ENCODE assay signal across 20 cellular contexts in genomic region chrX:74270393-74270792, GRCh38. TPM values are rescaled to one million over a fixed set of nuclear protein-coding genes. Genes with fewer than 3 reads are reported as not detected.
DNase-seq lines count a peak whose midpoint lies in the region; ATAC-seq and TF ChIP-seq lines count a peak whose summit lies in the region.
"Had no signal": no experiment of that assay in that cellular context is flagged by ENCODE, and none has a peak within 500 bp of the region (broad histone marks: within the 10 kb centered on the region; RNA-seq: fewer than 3 reads in every experiment).

No MANE protein-coding gene starts in this region.

- H3K4me1 Mint-ChIP-seq in activated CD8-positive, alpha-beta memory T cell treated with anti-CD3 and anti-CD28 coated beads, Interleukin-2, amount 10 ng/mL, durations not matched to agents 7 days and 5 days: no peaks in the 10 kb centered on the region
- H3K4me1 Mint-ChIP-seq in WTC11: peaks cover 37% of the 10 kb centered on the region

- no peak for ATAC-seq in activated CD8-positive, alpha-beta memory T cell treated with anti-CD3 and anti-CD28 coated beads, Interleukin-2, amount 10 ng/mL, durations not matched to agents 7 days and 5 days
- ATAC-seq in WTC11 (no peak), psoas muscle (peak; percentile 79 to 91 (median 86)), HG03442 (IDR thresholded peaks at IDR 0.05; ENCODE audit: unreplicated experiment) (no peak)
- ATAC-seq: A549 had no signal

- H3K27ac ChIP-seq in psoas muscle: peak overlapping the region; percentile 64
- H3K27ac ChIP-seq: 22Rv1, A549, C4-2B, HL-60 had no signal

- no peaks in the 10 kb centered on the region for H3K27me3 Mint-ChIP-seq in activated CD8-positive, alpha-beta memory T cell treated with anti-CD3 and anti-CD28 coated beads, Interleukin-2, amount 10 ng/mL, durations not matched to agents 7 days and 5 days
- H3K27me3 Mint-ChIP-seq in WTC11 (ENCODE audit: low read depth): no peaks in the 10 kb centered on the region
- H3K27me3 Mint-ChIP-seq: CD4-positive, alpha-beta T cell had no signal

- H3K27me3 ChIP-seq in psoas muscle (ENCODE audit: insufficient read depth in 3 of 3, low read length in 2 of 3): no peaks in the 10 kb centered on the region

- H3K4me1 ChIP-seq in psoas muscle: peaks cover 15% of the 10 kb centered on the region

- H3K9me3 ChIP-seq in psoas muscle: no peaks in the 10 kb centered on the region
- H3K9me3 ChIP-seq: A549 had no signal

- intact Hi-C loops in psoas muscle (cut with DNase I): no loop called here

- CTCF ChIA-PET in activated CD8-positive, alpha-beta memory T cell treated with anti-CD3 and anti-CD28 coated beads, Interleukin-2, amount 10 ng/mL, durations not matched to agents 7 days and 5 days (lab: Charles Lee): no interaction called here
- CTCF ChIA-PET in WTC11 (lab: Charles Lee): interaction anchor here (0.7 to 1.6 kb wide), 2 partner anchors 16 to 55 kb away, joined by 3 to 6 read pairs; no protein-coding TSS in a partner anchor

- 39 to 64% (median 46%) methylated on average over 3 of the region's 3 CpGs for WGBS in psoas muscle, 3 donors

- peak overlapping the region; percentile 5 for H3K27ac Mint-ChIP-seq in activated CD8-positive, alpha-beta memory T cell treated with anti-CD3 and anti-CD28 coated beads, Interleukin-2, amount 10 ng/mL, durations not matched to agents 7 days and 5 days
- peak overlapping the region; percentile 61 for H3K27ac Mint-ChIP-seq in WTC11
- H3K27ac Mint-ChIP-seq: CD4-positive, alpha-beta T cell had no signal

- H3K36me3 ChIP-seq in psoas muscle (ENCODE audit: insufficient read depth in 1 of 2, low read depth in 1 of 2): peaks cover 0 to 38% of the 10 kb centered on the region in 2 donors

- DNase-seq in activated CD8-positive, alpha-beta memory T cell treated with anti-CD3 and anti-CD28 coated beads, Interleukin-2, amount 10 ng/mL, durations not matched to agents 7 days and 5 days: no peak
- no peak for DNase-seq in activated CD8-positive, alpha-beta memory T cell treated with anti-CD3 and anti-CD28 coated beads, Interleukin-2, amount 50 U/mL, for 4 hours
- no peak for DNase-seq in WTC11 (ENCODE audit: low spot score)
- no peak for DNase-seq in psoas muscle
- DNase-seq in retina: no peak
- DNase-seq in activated CD4-positive, alpha-beta T cell treated with anti-CD3 and anti-CD28 coated beads for 1 hour: no peak
- DNase-seq: CD4-positive, alpha-beta T cell; DMS153; DMS79; GDM1; GOT3; H7 had no signal

- POLR2A ChIA-PET in WTC11 (lab: Charles Lee): interaction anchor here (1.2 kb wide), 1 partner anchor 55 kb away, joined by 3 read pairs; no protein-coding TSS in a partner anchor

- H3K36me3 Mint-ChIP-seq in activated CD8-positive, alpha-beta memory T cell treated with anti-CD3 and anti-CD28 coated beads, Interleukin-2, amount 10 ng/mL, durations not matched to agents 7 days and 5 days: peaks cover 23% of the 10 kb centered on the region
- peaks cover 25% of the 10 kb centered on the region for H3K36me3 Mint-ChIP-seq in WTC11

- TF ChIP-seq CTCF in WTC11 (IDR thresholded peaks at IDR 0.05) (no peak), psoas muscle (IDR thresholded peaks at IDR 0.05) (no peak)

- H3K4me3 Mint-ChIP-seq in activated CD8-positive, alpha-beta memory T cell treated with anti-CD3 and anti-CD28 coated beads, Interleukin-2, amount 10 ng/mL, durations not matched to agents 7 days and 5 days: no peak overlapping the region
- no peak overlapping the region for H3K4me3 Mint-ChIP-seq in WTC11
- H3K4me3 Mint-ChIP-seq: CD4-positive, alpha-beta T cell had no signal

- no peaks in the 10 kb centered on the region for H3K9me3 Mint-ChIP-seq in activated CD8-positive, alpha-beta memory T cell treated with anti-CD3 and anti-CD28 coated beads, Interleukin-2, amount 10 ng/mL, durations not matched to agents 7 days and 5 days (ENCODE audit: low read depth)
- no peaks in the 10 kb centered on the region for H3K9me3 Mint-ChIP-seq in WTC11
- H3K9me3 Mint-ChIP-seq: CD4-positive, alpha-beta T cell had no signal

- no peak overlapping the region for H3K4me3 ChIP-seq in psoas muscle
- H3K4me3 ChIP-seq: A549 had no signal

TF ChIP-seq in WTC11, 78 proteins besides CTCF, POLR2A, EP300 and RAD21 (continues in another document):
- TF ChIP-seq ZNF425 (CRISPR knock-in tag; conservative IDR thresholded peaks at IDR 0.05): no peak
- TF ChIP-seq ESRRA (CRISPR knock-in tag; IDR thresholded peaks at IDR 0.05; ENCODE audit: borderline replicate concordance): no peak
- TF ChIP-seq CBFB (CRISPR knock-in tag; IDR thresholded peaks at IDR 0.05; ENCODE audit: low read depth): no peak
- TF ChIP-seq MAX (CRISPR knock-in tag; IDR thresholded peaks at IDR 0.05): no peak
- no peak for TF ChIP-seq HMGXB4 (CRISPR knock-in tag; IDR thresholded peaks at IDR 0.05)
- no peak for TF ChIP-seq PREB (CRISPR knock-in tag; IDR thresholded peaks at IDR 0.05; ENCODE audit: borderline replicate concordance)
- no peak for TF ChIP-seq NFE2L1 (CRISPR knock-in tag; IDR thresholded peaks at IDR 0.05)
- TF ChIP-seq ETV6 (CRISPR knock-in tag; IDR thresholded peaks at IDR 0.05): no peak
- no peak for TF ChIP-seq FOXJ3 (CRISPR knock-in tag; IDR thresholded peaks at IDR 0.05; ENCODE audit: borderline replicate concordance)
- no peak for TF ChIP-seq FOXK1 (CRISPR knock-in tag; IDR thresholded peaks at IDR 0.05)
- no peak for TF ChIP-seq IRF1 (CRISPR knock-in tag; IDR thresholded peaks at IDR 0.05)
- no peak for TF ChIP-seq ATF2 (CRISPR knock-in tag; IDR thresholded peaks at IDR 0.05; ENCODE audit: borderline replicate concordance, low read depth)

RNA-seq across cellular contexts. Expression of gene ZCCHC13, which starts 33.6 kb away (rescaled TPM):
- total RNA-seq in activated CD8-positive, alpha-beta memory T cell treated with anti-CD3 and anti-CD28 coated beads, Interleukin-2, amount 10 ng/mL, durations not matched to agents 7 days and 5 days: not detected
- total RNA-seq in WTC11 (2021): not detected in 3 replicates
- not detected for total RNA-seq in psoas muscle
- polyA plus RNA-seq in psoas muscle: not detected
- total RNA-seq: CD4-positive, alpha-beta T cell; Daoy; H7; HT1080 had no signal
- polyA plus RNA-seq: A549, BJ had no signal

Comparison
In these comparisons a context has a peak if more than half of its experiments do, and no peak if none do; other contexts are left out.
1. ATAC-seq: peak in psoas muscle (4 of 4); none in activated CD8-positive, alpha-beta memory T cell treated with anti-CD3 and anti-CD28 coated beads, Interleukin-2, amount 10 ng/mL, durations not matched to agents 7 days and 5 days (single experiment), WTC11 (single experiment) and HG03442 (single experiment).